8 cellular contexts compared by ENCODE assay signal in the genomic region with DNA sequence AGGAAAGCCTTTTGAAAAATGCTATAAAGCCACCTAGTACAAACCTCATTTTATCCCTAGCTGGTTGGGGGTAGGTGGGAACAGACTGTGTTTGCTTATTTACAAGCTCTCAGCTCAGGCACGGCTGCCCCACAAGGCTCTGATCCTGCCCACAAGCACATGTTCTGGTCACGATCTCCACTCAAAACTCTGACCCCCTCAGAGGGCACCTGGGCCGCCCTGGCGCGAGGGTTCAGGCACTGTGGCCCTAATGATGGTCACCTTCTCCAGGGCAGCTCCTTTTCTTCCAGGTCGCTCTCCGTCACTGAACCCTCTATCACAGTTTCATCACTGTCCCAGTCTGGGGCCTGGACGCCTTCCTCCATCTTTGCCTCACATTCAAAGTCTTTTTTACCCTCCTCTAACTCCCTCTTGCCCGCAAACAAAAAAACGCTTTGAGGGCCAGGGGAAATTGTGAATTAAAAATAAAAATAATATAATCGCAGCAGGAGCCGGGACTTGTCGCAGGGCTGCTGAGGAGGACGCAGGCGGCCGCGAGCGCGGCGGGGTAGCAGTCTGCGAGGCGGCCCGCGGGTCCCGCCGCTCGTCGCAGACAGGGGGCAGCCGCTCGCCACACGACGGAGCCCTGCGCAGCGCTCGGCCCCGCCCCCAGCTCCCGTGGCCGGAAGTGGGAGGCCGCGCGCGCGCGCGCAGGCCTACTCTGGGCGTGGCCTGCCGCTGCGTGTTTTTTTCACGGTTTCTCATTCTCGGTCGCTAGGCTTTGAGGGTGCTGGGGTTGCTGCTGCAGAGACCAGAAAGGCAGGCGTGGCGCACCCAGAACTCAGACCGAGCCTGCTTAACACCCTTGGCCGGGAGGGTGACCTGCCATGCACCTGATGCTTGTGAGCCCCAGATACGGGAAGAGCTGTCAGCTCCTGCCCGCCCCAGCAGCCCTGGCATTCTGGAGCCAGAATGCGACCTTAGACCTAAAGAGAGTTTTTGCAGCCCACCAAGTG. TPM values are rescaled to one million over a fixed set of nuclear protein-coding genes. Genes with fewer than 3 reads are reported as not detected.
DNase-seq lines count a peak whose midpoint lies in the region; ATAC-seq and TF ChIP-seq lines count a peak whose summit lies in the region.

A gene with protein sequence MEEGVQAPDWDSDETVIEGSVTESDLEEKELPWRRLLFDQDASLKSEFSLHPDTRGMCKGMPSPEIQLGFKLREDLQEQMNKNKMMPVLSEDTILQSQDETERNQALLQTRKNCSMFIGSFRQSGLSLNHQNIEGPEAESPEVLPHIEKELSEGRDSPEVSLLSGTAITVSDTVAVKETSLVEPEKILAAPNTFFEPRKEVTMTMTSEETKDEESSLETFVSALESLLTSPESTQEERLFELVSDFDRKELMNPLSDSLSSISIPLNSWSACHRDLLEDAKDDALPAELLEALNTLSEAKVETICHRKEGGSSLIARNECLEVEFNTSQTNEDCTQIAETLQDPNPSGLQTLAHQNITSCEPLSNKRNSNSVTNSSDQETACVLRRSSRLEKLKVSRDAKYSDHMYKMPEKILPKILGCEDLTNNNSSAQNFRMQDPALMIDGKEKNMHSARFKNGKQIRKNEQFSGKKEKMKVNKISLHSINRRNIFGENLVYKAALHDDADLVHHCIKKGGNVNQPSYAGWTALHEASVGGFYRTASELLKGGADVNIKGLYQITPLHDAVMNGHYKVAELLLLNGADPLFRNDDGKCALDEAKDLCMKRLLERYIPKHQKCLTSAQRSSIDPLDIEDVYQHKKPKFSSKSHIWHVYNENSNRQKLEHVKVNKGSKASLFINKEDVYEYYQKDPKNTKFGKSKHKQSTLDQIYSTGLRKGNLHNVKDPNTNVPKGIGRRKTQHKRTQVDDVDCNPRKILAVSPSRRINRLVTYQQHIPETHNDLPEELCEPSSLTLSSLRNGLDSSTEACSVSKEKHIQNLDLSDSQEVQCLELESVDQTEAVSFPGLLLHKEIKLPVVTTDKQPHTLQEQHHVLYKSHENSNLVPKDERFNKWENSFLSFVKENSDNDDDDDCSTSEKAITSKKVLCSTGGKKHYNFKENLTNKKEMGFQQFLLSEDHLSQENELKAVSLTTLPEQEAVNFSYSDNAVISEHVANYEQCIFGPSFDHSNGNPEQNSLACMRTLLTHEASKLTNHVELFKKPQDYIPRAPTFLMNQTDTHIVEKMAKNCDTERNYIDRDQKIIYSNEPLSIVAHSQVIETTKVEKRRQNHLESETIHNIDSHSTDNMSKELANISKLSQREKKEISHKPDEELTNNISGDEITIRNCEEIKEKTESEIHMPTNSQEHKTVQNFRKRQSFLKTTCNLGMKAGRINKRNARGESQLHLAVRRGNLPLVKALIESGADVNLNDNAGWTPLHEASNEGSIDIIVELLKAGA (N-terminal part only) (minus strand): TSS at position 557 of the 995 bp plus-strand sequence. CDS start 192 bp downstream, at position 365.

- TF ChIP-seq POLR2A in stomach (IDR thresholded peaks at IDR 0.05) = no peak

- H3K27me3 ChIP-seq in Karpas-422 (ENCODE audit: low read length) (no peaks in the 10 kb centered on the region), stomach (no peaks in the 10 kb centered on the region)

- intact Hi-C loops in stomach (cut with DNase I; ENCODE audit: low total_unique reads) = no loop called here

- peak within 1 kb of the TSS; percentile 79 for H3K9ac ChIP-seq in Karpas-422 (ENCODE audit: low read length)

- peak; percentile 88 for DNase-seq in ELF-1 (ENCODE audit: low read depth, low spot score)
- DNase-seq in Karpas-422 = peak; percentile 95
- DNase-seq in RPMI8226 = peak; percentile 93
- peak; percentile 96 for DNase-seq in activated effector memory CD4-positive, alpha-beta T cell treated with anti-CD3 and anti-CD28 coated beads, Interleukin-2, amount 50 U/mL, for 16 hours
- peak; percentile 75 for DNase-seq in fibroblast of villous mesenchyme (ENCODE audit: low read depth)
- DNase-seq in neural crest cell (ENCODE audit: low read depth, low spot score) = peak; percentile 75
- DNase-seq in stomach = peak; percentile 91

- no peaks in the 10 kb centered on the region for H3K9me2 ChIP-seq in Karpas-422 (replicated peaks; ENCODE audit: insufficient read depth, low read length)

- peak within 1 kb of the TSS; percentile 98 for H3K27ac Mint-ChIP-seq in neural crest cell (ENCODE audit: unreplicated experiment)

- peak within 1 kb of the TSS; percentile 94 for H3K4me3 Mint-ChIP-seq in neural crest cell

- peak within 1 kb of the TSS; percentile 99 for H3K4me2 ChIP-seq in Karpas-422 (ENCODE audit: low read depth, low read length, poor library complexity, severe bottlenecking)

- TF ChIP-seq EP300 in stomach (IDR thresholded peaks at IDR 0.05) = no peak

- H3K9me3 Mint-ChIP-seq in neural crest cell = no peaks in the 10 kb centered on the region

- H3K36me3 Mint-ChIP-seq in neural crest cell (ENCODE audit: low read depth) = no peaks in the 10 kb centered on the region

- no peaks in the 10 kb centered on the region for H3K36me3 ChIP-seq in Karpas-422 (ENCODE audit: insufficient read depth, low read length)
- H3K36me3 ChIP-seq in stomach = no peaks in the 10 kb centered on the region

- ATAC-seq in GM21825 (IDR thresholded peaks at IDR 0.05; ENCODE audit: unreplicated experiment) = peak; percentile 97

- no peaks in the 10 kb centered on the region for H3K79me2 ChIP-seq in Karpas-422 (ENCODE audit: low read length)

- 1 to 4% (median 2%) methylated on average over 52 to 58 of the region's 58 CpGs for WGBS in stomach, 5 donors

- H3K4me1 ChIP-seq in Karpas-422 (ENCODE audit: low read length) (peaks cover 16% of the 10 kb centered on the region), stomach (peaks cover 5 to 16% (median 11%) of the 10 kb centered on the region in 4 donors)

- H3K27me3 Mint-ChIP-seq in neural crest cell (ENCODE audit: low read depth) = no peaks in the 10 kb centered on the region

- TF ChIP-seq CTCF in fibroblast of villous mesenchyme (IDR thresholded peaks at IDR 0.05; ENCODE audit: insufficient read depth, low read depth, low read length) (peak; percentile 62), neural crest cell (conservative IDR thresholded peaks at IDR 0.05) (peak; percentile 90), stomach (IDR thresholded peaks at IDR 0.05) (peak in 5 of 7 experiments; percentile 30 to 96 (median 76))

- H3K9me3 ChIP-seq in Karpas-422 (ENCODE audit: low read length) (no peaks in the 10 kb centered on the region), stomach (no peaks in the 10 kb centered on the region)

- H4K20me1 ChIP-seq in Karpas-422 (ENCODE audit: insufficient read depth, low read depth, low read length) = no peaks in the 10 kb centered on the region

- H3K4me3 ChIP-seq in Karpas-422 (ENCODE audit: low read length) (peak within 1 kb of the TSS; percentile 94), fibroblast of villous mesenchyme (ENCODE audit: low read depth, low read length) (peak within 1 kb of the TSS; percentile 80), stomach (peak within 1 kb of the TSS; percentile 63 to 78 (median 65))

- H3K4me1 Mint-ChIP-seq in neural crest cell = peaks cover 20% of the 10 kb centered on the region

- H2AFZ ChIP-seq in Karpas-422 (ENCODE audit: low read length) = peak within 1 kb of the TSS; percentile 100

- H3K27ac ChIP-seq in Karpas-422 (ENCODE audit: low read length) = no peak within 1 kb of the TSS
- peak within 1 kb of the TSS; percentile 73 to 85 (median 80) for H3K27ac ChIP-seq in stomach

RNA-seq across cellular contexts. Expression of the gene that starts here (rescaled TPM):
- total RNA-seq in Karpas-422 (2014; rRNA removed; shearing (Covaris generic); ENCODE audit: low replicate concordance) = 0.22 and 0.30 TPM in 2 replicates
- under 0.01 and 0.32 TPM in 2 replicates for total RNA-seq in fibroblast of villous mesenchyme
- 0.39 and 0.51 TPM in 2 replicates for total RNA-seq in neural crest cell
- total RNA-seq in stomach = 1 to 10 TPM in 1 of 5 donors, under 1 TPM in 1, not detected in 3; 0.14 to 1.1 TPM
- polyA plus RNA-seq in stomach = under 1 TPM in 1 of 3 donors, not detected in 2; 0.08 TPM

Comparison
In these comparisons a context has a peak if more than half of its experiments do, and no peak if none do; other contexts are left out.
1. Peak in DNase-seq, H3K4me3 ChIP-seq, H3K9ac ChIP-seq and H3K4me2 ChIP-seq in Karpas-422; RNA of the gene not detected or under 1 TPM.
2. Peak in DNase-seq and H3K4me3 ChIP-seq in fibroblast of villous mesenchyme; RNA of the gene not detected or under 1 TPM.
3. Peak in DNase-seq in neural crest cell; RNA of the gene not detected or under 1 TPM.